Comparison of ENCODE assay signal across 8 cellular contexts in the genomic region with DNA sequence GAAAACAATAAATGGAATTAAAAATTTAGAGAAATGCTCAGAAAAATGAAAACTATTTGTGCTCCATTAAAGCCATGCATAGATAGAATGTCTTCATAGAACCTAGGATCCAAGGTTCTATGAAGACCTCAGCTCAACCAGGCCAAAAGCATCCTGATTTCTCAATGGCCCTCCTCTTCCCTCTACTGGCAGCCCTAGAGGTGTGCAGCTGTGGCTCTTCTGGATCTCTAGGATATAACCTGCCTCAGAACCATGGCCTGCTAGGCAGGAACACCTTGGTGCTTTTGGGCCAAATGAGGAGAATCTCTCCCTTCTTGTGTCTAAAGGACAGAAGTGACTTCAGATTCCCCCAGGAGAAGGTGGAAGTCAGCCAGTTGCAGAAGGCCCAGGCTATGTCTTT. TPM values are rescaled to one million over a fixed set of nuclear protein-coding genes. Genes with fewer than 3 reads are reported as not detected.
A peak's percentile ranks its signal among the peaks of the same experiment; 100 is the strongest.
DNase-seq lines count a peak whose midpoint lies in the region; ATAC-seq and TF ChIP-seq lines count a peak whose summit lies in the region.

No MANE protein-coding gene starts in this region.

- H3K27ac ChIP-seq in tibial nerve (no peak overlapping the region), thyroid gland (no peak overlapping the region)

- H3K4me1 ChIP-seq in tibial nerve (no peaks in the 10 kb centered on the region), thyroid gland (no peaks in the 10 kb centered on the region)

- no peaks in the 10 kb centered on the region for H3K27me3 ChIP-seq in tibial nerve
- H3K27me3 ChIP-seq in thyroid gland: no peaks in the 10 kb centered on the region

- no peak overlapping the region for H3K27ac Mint-ChIP-seq in activated naive CD4-positive, alpha-beta T cell treated with anti-CD3 and anti-CD28 coated beads, Interleukin-2, amount 50 U/mL, for 72 hours

- H3K36me3 ChIP-seq in tibial nerve (no peaks in the 10 kb centered on the region), thyroid gland (no peaks in the 10 kb centered on the region)

- intact Hi-C loops in thyroid gland (cut with DNase I): no loop called here

- TF ChIP-seq POLR2A in tibial nerve (IDR thresholded peaks at IDR 0.05) (no peak), thyroid gland (IDR thresholded peaks at IDR 0.05) (no peak)

- TF ChIP-seq CTCF in tibial nerve (IDR thresholded peaks at IDR 0.05): peak; percentile 17 to 43 (median 40)
- peak in 3 of 6 experiments; percentile 36 to 54 (median 54) for TF ChIP-seq CTCF in thyroid gland (IDR thresholded peaks at IDR 0.05)

- H3K36me3 Mint-ChIP-seq in activated naive CD4-positive, alpha-beta T cell treated with anti-CD3 and anti-CD28 coated beads, Interleukin-2, amount 50 U/mL, for 72 hours: no peaks in the 10 kb centered on the region

- H3K9me3 ChIP-seq in tibial nerve (no peaks in the 10 kb centered on the region), thyroid gland (no peaks in the 10 kb centered on the region)

- peak; percentile 5 to 47 for DNase-seq in NCI-H526 (lab: John Stamatoyannopoulos, UW)
- DNase-seq in NCI-H526 treated with DMSO at 0.1 percent for 48 hours (lab: John Stamatoyannopoulos, UW): no peak
- peak; percentile 8 for DNase-seq in KG1 (lab: John Stamatoyannopoulos, UW)
- DNase-seq in activated naive CD4-positive, alpha-beta T cell treated with anti-CD3 and anti-CD28 coated beads, Interleukin-2, amount 50 U/mL, for 72 hours (ENCODE audit: low spot score in 2 of 2): no peak
- DNase-seq in islet precursor cell: peak; percentile 65
- no peak for DNase-seq in tibial nerve (ENCODE audit: low spot score in 2 of 2)
- no peak for DNase-seq in thyroid gland

- no peak for TF ChIP-seq EP300 in tibial nerve (IDR thresholded peaks at IDR 0.05)

- no peaks in the 10 kb centered on the region for H3K9me3 Mint-ChIP-seq in activated naive CD4-positive, alpha-beta T cell treated with anti-CD3 and anti-CD28 coated beads, Interleukin-2, amount 50 U/mL, for 72 hours

- ATAC-seq in GM21723 (IDR thresholded peaks at IDR 0.05; ENCODE audit: unreplicated experiment): peak; percentile 92
- ATAC-seq in activated naive CD4-positive, alpha-beta T cell treated with anti-CD3 and anti-CD28 coated beads, Interleukin-2, amount 50 U/mL, for 72 hours: peak; percentile 40 to 82

- H3K4me3 ChIP-seq in tibial nerve: no peak overlapping the region
- no peak overlapping the region for H3K4me3 ChIP-seq in thyroid gland (replicated peaks in 1 of 3)

RNA-seq across cellular contexts. Expression of a gene that starts 15.1 kb away (rescaled TPM):
- total RNA-seq in activated naive CD4-positive, alpha-beta T cell treated with anti-CD3 and anti-CD28 coated beads, Interleukin-2, amount 50 U/mL, for 72 hours: not detected
- total RNA-seq in tibial nerve (not detected), thyroid gland (not detected)

RNA-seq across cellular contexts. Expression of a gene that starts 26.8 kb away (rescaled TPM):
- not detected for total RNA-seq in activated naive CD4-positive, alpha-beta T cell treated with anti-CD3 and anti-CD28 coated beads, Interleukin-2, amount 50 U/mL, for 72 hours
- total RNA-seq in tibial nerve: not detected
- total RNA-seq in thyroid gland: 1 to 10 TPM in 3 of 4 donors, under 1 TPM in 1; 0.67 to 2.1 (median 1.3) TPM

RNA-seq across cellular contexts. Expression of a gene that starts 46.4 kb away (rescaled TPM):
- not detected for total RNA-seq in activated naive CD4-positive, alpha-beta T cell treated with anti-CD3 and anti-CD28 coated beads, Interleukin-2, amount 50 U/mL, for 72 hours
- total RNA-seq in tibial nerve (not detected), thyroid gland (not detected)

Comparison
In these comparisons a context has a peak if more than half of its experiments do, and no peak if none do; other contexts are left out.
1. DNase-seq: peak in NCI-H526 (2 of 2), KG1 (single experiment) and islet precursor cell (single experiment); none in NCI-H526 treated with DMSO at 0.1 percent for 48 hours (single experiment), activated naive CD4-positive, alpha-beta T cell treated with anti-CD3 and anti-CD28 coated beads, Interleukin-2, amount 50 U/mL, for 72 hours (0 of 2), tibial nerve (0 of 2) and thyroid gland (0 of 2).